8 cellular contexts compared by ENCODE assay signal in genomic region chr11:107591098-107591445, GRCh38. TPM values are rescaled to one million over a fixed set of nuclear protein-coding genes. Genes with fewer than 3 reads are reported as not detected.
DNase-seq lines count a peak whose midpoint lies in the region; ATAC-seq, FAIRE-seq and TF ChIP-seq lines count a peak whose summit lies in the region.

ELMOD1 (plus strand) TSS chr11:107591147; CDS start chr11:107618190, 27,043 bp downstream.

- dilution Hi-C loops in keratinocyte (cut with MboI; ENCODE audit: extremely low pct_ligation_motif_present, low sequenced_read_pairs), result no loop called here

- H3K4me2 ChIP-seq in SK-N-SH, result peak within 1 kb of the TSS; percentile 99
- peak within 1 kb of the TSS; percentile 88 for H3K4me2 ChIP-seq in keratinocyte (ENCODE audit: control insufficient read depth, extremely low read depth, insufficient read depth, low read depth, low read length)

- CTCF ChIA-PET in SK-N-SH (lab: Yijun Ruan, JAX), result interaction anchor here (0.8 to 4.3 kb wide), 5 partner anchors 15 to 307 kb away, joined by 3 to 24 read pairs (median 5); no protein-coding TSS in a partner anchor

- POLR2A ChIA-PET in SK-N-SH (lab: Yijun Ruan, JAX), result no interaction called here

- no peaks in the 10 kb centered on the region for H3K9me3 ChIP-seq in SK-N-SH
- H3K9me3 ChIP-seq in keratinocyte (ENCODE audit: control insufficient read depth, low read depth, low read length), result no peaks in the 10 kb centered on the region

- WGBS in SK-N-SH (ENCODE audit: low lambda C conversion rate), result 0% methylated on average over 2 of the region's 48 CpGs

- H4K20me1 ChIP-seq in SK-N-SH (ENCODE audit: insufficient read depth) (no peaks in the 10 kb centered on the region), keratinocyte (ENCODE audit: control insufficient read depth, extremely low read depth, insufficient read depth, low read length) (no peaks in the 10 kb centered on the region)

- H3K9ac ChIP-seq in SK-N-SH, result no peak within 1 kb of the TSS
- peak within 1 kb of the TSS; percentile 3 for H3K9ac ChIP-seq in keratinocyte (ENCODE audit: control insufficient read depth, extremely low read depth, insufficient read depth, low read length)

- no peaks in the 10 kb centered on the region for H3K36me3 ChIP-seq in SK-N-SH (replicated peaks in 1 of 2; ENCODE audit: control insufficient read depth in 1 of 2, insufficient read depth in 2 of 2, low read length in 1 of 2)
- no peaks in the 10 kb centered on the region for H3K36me3 ChIP-seq in keratinocyte (ENCODE audit: control insufficient read depth in 2 of 2, extremely low read depth in 1 of 2, insufficient read depth in 2 of 2, low read length in 2 of 2)

- no peak for TF ChIP-seq EP300 in SK-N-SH (IDR thresholded peaks at IDR 0.05; ENCODE audit: borderline replicate concordance in 1 of 2, low read depth in 1 of 2, low read length in 1 of 2)

- in situ Hi-C loops in ACHN (cut with HindIII; ENCODE audit: low pct_ligation_motif_present, low pct_unique_long_range_greater_than_20kb, low sequenced_read_pairs), result no loop called here

- ATAC-seq in HG03095 (IDR thresholded peaks at IDR 0.05; ENCODE audit: unreplicated experiment) (peak; percentile 43), GM18870 (IDR thresholded peaks at IDR 0.05; ENCODE audit: unreplicated experiment) (no peak)

- H3K4me1 ChIP-seq in SK-N-SH (ENCODE audit: control insufficient read depth in 1 of 2, insufficient read depth in 2 of 2, low read depth in 1 of 2, low read length in 1 of 2), result peaks cover 4 to 15% of the 10 kb centered on the region in 2 experiments; a peak in 1 of 4 replicates
- H3K4me1 ChIP-seq in keratinocyte (ENCODE audit: control insufficient read depth, extremely low read depth, insufficient read depth, low read length), result peaks cover 8% of the 10 kb centered on the region

- no peaks in the 10 kb centered on the region for H3K9me1 ChIP-seq in keratinocyte (ENCODE audit: control insufficient read depth, extremely low read depth, insufficient read depth, low read length)

- H2AFZ ChIP-seq in SK-N-SH (ENCODE audit: low read depth) (peak within 1 kb of the TSS; percentile 92), keratinocyte (ENCODE audit: control insufficient read depth, low read length) (peak within 1 kb of the TSS; percentile 95)

- peak within 1 kb of the TSS; percentile 52 for H3K4me3 ChIP-seq in GM12875 (ENCODE audit: low read depth, low read length)
- peak within 1 kb of the TSS; percentile 63 to 73 for H3K4me3 ChIP-seq in SK-N-SH (ENCODE audit: low read depth in 2 of 2, low read length in 1 of 2)
- peak within 1 kb of the TSS; percentile 35 to 75 (median 51) for H3K4me3 ChIP-seq in keratinocyte (ENCODE audit: control insufficient read depth in 2 of 3, extremely low read depth in 1 of 3, insufficient read depth in 2 of 3, low read depth in 1 of 3, low read length in 3 of 3)

- no peak for TF ChIP-seq RAD21 in SK-N-SH (IDR thresholded peaks at IDR 0.05; ENCODE audit: low read length)

- no peaks in the 10 kb centered on the region for H3K9me2 ChIP-seq in SK-N-SH

- H3F3A ChIP-seq in SK-N-SH (replicated peaks; ENCODE audit: insufficient read depth), result no peaks in the 10 kb centered on the region

- H3K27ac ChIP-seq in SK-N-SH (ENCODE audit: low read depth in 2 of 2, low read length in 1 of 2), result no peak within 1 kb of the TSS
- H3K27ac ChIP-seq in caudate nucleus (ENCODE audit: low read depth, low read length), result peak within 1 kb of the TSS; percentile 76
- no peak within 1 kb of the TSS for H3K27ac ChIP-seq in keratinocyte (ENCODE audit: control insufficient read depth, insufficient read depth, low read length)

- H3K79me2 ChIP-seq in SK-N-SH (ENCODE audit: insufficient read depth), result no peaks in the 10 kb centered on the region
- no peaks in the 10 kb centered on the region for H3K79me2 ChIP-seq in keratinocyte (ENCODE audit: control insufficient read depth, insufficient read depth, low read length)

- DNase-seq in ACHN (peak; percentile 53), SK-N-SH (peak; percentile 90), caudate nucleus (lab: John Stamatoyannopoulos, UW) (peak in 49 of 61 donors; percentile 26 to 90 (median 64)), keratinocyte (ENCODE audit: low read depth, low spot score) (no peak)
- peak; percentile 33 for DNase-seq in stimulated activated CD4-positive, alpha-beta T cell treated with anti-CD3 and anti-CD28 coated beads, Interleukin-12 subunit alpha, Interleukin-12 subunit beta, amount 100 ng/mL, for 4 hours

- TF ChIP-seq CTCF in GM12875 (IDR thresholded peaks at IDR 0.05; ENCODE audit: borderline replicate concordance, insufficient read depth, low read depth, low read length), result no peak
- 0 out of 2 replicates have a peak, but pooled peaks have one; percentile 17 for TF ChIP-seq CTCF in SK-N-SH (IDR thresholded peaks at IDR 0.05)
- TF ChIP-seq CTCF in keratinocyte (optimal IDR thresholded peaks at IDR 0.05 in 1 of 3, IDR thresholded peaks at IDR 0.05 in 1 of 3, conservative IDR thresholded peaks at IDR 0.05 in 1 of 3; ENCODE audit: extremely low read depth in 1 of 3, insufficient read depth in 2 of 3, low read length in 3 of 3), result peak in 1 of 3 experiments; percentile 34

- FAIRE-seq in keratinocyte (lab: Jason Lieb, UNC), result no peak

- H3K27me3 ChIP-seq in SK-N-SH (ENCODE audit: insufficient read depth), result peaks cover 40% of the 10 kb centered on the region
- peaks cover 28% of the 10 kb centered on the region for H3K27me3 ChIP-seq in keratinocyte (ENCODE audit: control insufficient read depth, extremely low read depth, insufficient read depth, low read length)

TF ChIP-seq in SK-N-SH, 30 proteins besides CTCF, POLR2A, EP300 and RAD21:
- TF ChIP-seq EZH2phosphoT487 (IDR thresholded peaks at IDR 0.05; ENCODE audit: borderline replicate concordance, low read depth) (0 out of 2 replicates have a peak, but pooled peaks have one; percentile 42), TAF1 (IDR thresholded peaks at IDR 0.05; ENCODE audit: borderline replicate concordance, low read depth, low read length) (no peak)

RNA-seq across cellular contexts. Expression of gene ELMOD1, which starts in this region (rescaled TPM):
- polyA plus RNA-seq in SK-N-SH (2012; rRNA removed), result not detected in 2 replicates
- polyA plus RNA-seq in SK-N-SH (2012; cell fraction: cytosol; rRNA removed), result 0.03 and 0.06 TPM in 2 replicates
- polyA plus RNA-seq in SK-N-SH (2012; cell fraction: nucleus; rRNA removed), result 0.06 TPM in 1 of 2 replicates, not detected in the other
- 0.15 to 0.63 TPM (median 0.51 TPM) in 3 replicates for polyA plus RNA-seq in keratinocyte
- polyA plus RNA-seq in keratinocyte (2011; ENCODE audit: low read depth), result 15.6 TPM
- polyA plus RNA-seq in keratinocyte (2011; cell fraction: cytosol; rRNA removed), result 0.22 and 0.57 TPM in 2 replicates
- 0.88 and 0.94 TPM in 2 replicates for polyA plus RNA-seq in keratinocyte (2011; cell fraction: nucleus; rRNA removed)
- 0.56 and 22.3 TPM in 2 replicates for polyA plus RNA-seq in keratinocyte (2012; ENCODE audit: low replicate concordance)
- 0.16 to 0.30 TPM in 2 of 3 replicates, not detected in the other for polyA minus RNA-seq in keratinocyte
- polyA minus RNA-seq in keratinocyte (2011; cell fraction: cytosol; rRNA and poly(A)+ RNA removed), result not detected
- 0.53 and 1.1 TPM in 2 replicates for polyA minus RNA-seq in keratinocyte (2011; cell fraction: nucleus; rRNA and poly(A)+ RNA removed)

Comparison
In these comparisons a context has a peak if more than half of its experiments do, and no peak if none do; other contexts are left out.
1. Peak in DNase-seq, H3K4me3 ChIP-seq and H3K4me2 ChIP-seq in SK-N-SH; RNA of the gene not detected or under 1 TPM.